In genomic region chr17:58998871-58999270, GRCh38 we compare ENCODE assay signal across 16 cellular contexts.
DNase-seq lines count a peak whose midpoint lies in the region; ATAC-seq and TF ChIP-seq lines count a peak whose summit lies in the region.
"Had no signal": no experiment of that assay in that cellular context is flagged by ENCODE, and none has a peak within 500 bp of the region (broad histone marks: within the 10 kb centered on the region; RNA-seq: fewer than 3 reads in every experiment).

No MANE protein-coding gene starts in this region.

- H2BK15ac ChIP-seq in mesenchymal stem cell (ENCODE audit: low read depth, poor library complexity, severe bottlenecking): no peak overlapping the region

- H3K27ac ChIP-seq in liver (ENCODE audit: low read depth in 1 of 2, low read length in 2 of 2) (peak overlapping the region; percentile 67 to 86), right lobe of liver (peak overlapping the region in 1 of 3 donors; percentile 84), mesenchymal stem cell (ENCODE audit: low read length, poor library complexity, severe bottlenecking) (peak overlapping the region; percentile 32)
- H3K27ac ChIP-seq: C4-2B had no signal

- H2AFZ ChIP-seq in mesenchymal stem cell (ENCODE audit: low read depth, low read length): no peak overlapping the region

- peaks cover 9 to 32% (median 20%) of the 10 kb centered on the region in 4 donors for H3K4me1 ChIP-seq in liver (ENCODE audit: control insufficient read depth in 4 of 4, insufficient read depth in 4 of 4, low read length in 3 of 4)
- H3K4me1 ChIP-seq in right lobe of liver: peaks cover 0 to 53% (median 20%) of the 10 kb centered on the region in 4 donors
- peaks cover 12% of the 10 kb centered on the region for H3K4me1 ChIP-seq in mesenchymal stem cell (ENCODE audit: control insufficient read depth, insufficient read depth, low read depth, low read length)

- 86% methylated on average over 4 of the region's 4 CpGs for WGBS in liver
- WGBS in right lobe of liver (ENCODE audit: insufficient coverage, low coverage, low lambda C conversion rate, missing lambda C conversion rate): 79% methylated on average over 1 of the region's 4 CpGs
- 99% methylated on average over 4 of the region's 4 CpGs for WGBS in mesenchymal stem cell

- no peak overlapping the region for H2BK120ac ChIP-seq in mesenchymal stem cell (ENCODE audit: low read depth, low read length)

- no peak overlapping the region for H4K8ac ChIP-seq in mesenchymal stem cell (ENCODE audit: low read length)

- H3K27me3 ChIP-seq in liver (ENCODE audit: control insufficient read depth in 4 of 4, insufficient read depth in 4 of 4, low read length in 3 of 4) (no peaks in the 10 kb centered on the region), right lobe of liver (no peaks in the 10 kb centered on the region), mesenchymal stem cell (ENCODE audit: control insufficient read depth in 1 of 2, insufficient read depth in 1 of 2, low read length in 2 of 2) (no peaks in the 10 kb centered on the region)

- H3K9me3 ChIP-seq in liver (ENCODE audit: control insufficient read depth in 4 of 4, low read length in 3 of 4) (no peaks in the 10 kb centered on the region), right lobe of liver (no peaks in the 10 kb centered on the region), mesenchymal stem cell (ENCODE audit: control insufficient read depth, low read length) (no peaks in the 10 kb centered on the region)
- H3K9me3 ChIP-seq: SK-N-SH had no signal

- no peak for TF ChIP-seq RAD21 in liver (IDR thresholded peaks at IDR 0.05)

- in situ Hi-C loops in SK-MEL-5 (cut with HindIII; ENCODE audit: low pct_unique_long_range_greater_than_20kb, low sequenced_read_pairs): no loop called here

- intact Hi-C loops in right lobe of liver (cut with DNase I): no loop called here

- H3K4ac ChIP-seq in mesenchymal stem cell (ENCODE audit: low read depth in 1 of 2, low read length in 2 of 2): no peak overlapping the region

- no peak overlapping the region for H3K23ac ChIP-seq in mesenchymal stem cell (ENCODE audit: low read length in 2 of 2)

- H3K36me3 ChIP-seq in liver (ENCODE audit: control insufficient read depth in 4 of 4, insufficient read depth in 3 of 4, low read depth in 1 of 4, low read length in 3 of 4) (no peaks in the 10 kb centered on the region), right lobe of liver (no peaks in the 10 kb centered on the region), mesenchymal stem cell (ENCODE audit: control insufficient read depth in 1 of 2, insufficient read depth in 2 of 2, low read depth in 1 of 2, low read length in 2 of 2) (peaks cover 9 to 29% of the 10 kb centered on the region in 2 experiments)

- H3K4me3 ChIP-seq in liver (ENCODE audit: low read depth in 1 of 3, low read length in 3 of 3): no peak overlapping the region
- no peak overlapping the region for H3K4me3 ChIP-seq in right lobe of liver
- no peak overlapping the region for H3K4me3 ChIP-seq in mesenchymal stem cell (ENCODE audit: insufficient read depth in 1 of 2, low read depth in 1 of 2, low read length in 2 of 2)

- H4K91ac ChIP-seq in mesenchymal stem cell (ENCODE audit: low read length): no peak overlapping the region

- no peak overlapping the region for H2BK12ac ChIP-seq in mesenchymal stem cell (ENCODE audit: low read length in 2 of 2)

- ATAC-seq in right lobe of liver (no peak), GM18867 (IDR thresholded peaks at IDR 0.05; ENCODE audit: unreplicated experiment) (no peak)

- H3K18ac ChIP-seq in mesenchymal stem cell (ENCODE audit: low read depth in 1 of 2, low read length in 2 of 2): no peak overlapping the region

- TF ChIP-seq POLR2A in right lobe of liver (IDR thresholded peaks at IDR 0.05): no peak

- H3K14ac ChIP-seq in mesenchymal stem cell (ENCODE audit: low read length in 2 of 2): no peak overlapping the region

- no peak for TF ChIP-seq CTCF in liver (IDR thresholded peaks at IDR 0.05; ENCODE audit: low read depth, low read length, missing input control)
- TF ChIP-seq CTCF in right lobe of liver (IDR thresholded peaks at IDR 0.05): no peak

- DNase-seq in right lobe of liver (no peak), SK-MEL-5 (ENCODE audit: low read depth, low spot score) (peak; percentile 81), mesenchymal stem cell (no peak), NCI-H2171 (lab: John Stamatoyannopoulos, UW) (no peak), Ammon's horn (ENCODE audit: low spot score) (no peak)
- DNase-seq: DMS79 treated with DMSO at 0.1 percent for 48 hours, H9, NCI-H1048, NCI-H1436 treated with DMSO at 0.1 percent for 48 hours, NCI-H2029, NCI-H2171 treated with DMSO at 0.1 percent for 48 hours, Right ventricle myocardium superior, SK-N-SH had no signal

- no peak overlapping the region for H3K9ac ChIP-seq in liver (ENCODE audit: low read depth in 1 of 2, low read length in 2 of 2)
- no peak overlapping the region for H3K9ac ChIP-seq in mesenchymal stem cell (ENCODE audit: low read length)
- H3K9ac ChIP-seq: SK-N-SH had no signal

- no peak overlapping the region for H2BK5ac ChIP-seq in mesenchymal stem cell (ENCODE audit: low read depth, low read length, poor library complexity, severe bottlenecking)

- no peak overlapping the region for H2AK5ac ChIP-seq in mesenchymal stem cell (ENCODE audit: low read length, severe bottlenecking)

- H3K79me1 ChIP-seq in mesenchymal stem cell (replicated peaks; ENCODE audit: low read length, poor library complexity, severe bottlenecking): peaks cover 6% of the 10 kb centered on the region

- no peak overlapping the region for H3K4me2 ChIP-seq in mesenchymal stem cell (ENCODE audit: low read length, poor library complexity, severe bottlenecking)
- H3K4me2 ChIP-seq: SK-N-SH had no signal

TF ChIP-seq in liver, 16 proteins besides CTCF, POLR2A, EP300 and RAD21:
- TF ChIP-seq HNF4A (conservative IDR thresholded peaks at IDR 0.05) (no peak), ZBTB33 (IDR thresholded peaks at IDR 0.05) (no peak), JUND (IDR thresholded peaks at IDR 0.05) (no peak), REST (IDR thresholded peaks at IDR 0.05) (no peak), YY1 (IDR thresholded peaks at IDR 0.05) (no peak), ATF3 (IDR thresholded peaks at IDR 0.05) (no peak), FOXA2 (IDR thresholded peaks at IDR 0.05) (no peak), TAF1 (conservative IDR thresholded peaks at IDR 0.05) (no peak), MAX (IDR thresholded peaks at IDR 0.05) (no peak), FOXA1 (IDR thresholded peaks at IDR 0.05) (no peak), EGR1 (IDR thresholded peaks at IDR 0.05; ENCODE audit: low read depth in 2 of 2) (no peak), RXRA (IDR thresholded peaks at IDR 0.05) (no peak), GABPA (IDR thresholded peaks at IDR 0.05 in 1 of 2, conservative IDR thresholded peaks at IDR 0.05 in 1 of 2) (no peak), SP1 (IDR thresholded peaks at IDR 0.05) (no peak), HNF4G (IDR thresholded peaks at IDR 0.05) (no peak), NR2F2 (IDR thresholded peaks at IDR 0.05) (no peak)
TF ChIP-seq in liver: peak in this region for 0.
